8 cellular contexts compared by ENCODE assay signal in genomic region chr7:43758029-43758860, GRCh38. TPM values are rescaled to one million over a fixed set of nuclear protein-coding genes. Genes with fewer than 3 reads are reported as not detected.
DNase-seq lines count a peak whose midpoint lies in the region; ATAC-seq and TF ChIP-seq lines count a peak whose summit lies in the region.

Gene BLVRA (plus strand): TSS chr7:43758680. CDS start chr7:43771159, 12,479 bp downstream.

- peaks cover 19% of the 10 kb centered on the region for H3K27me3 Mint-ChIP-seq in activated T-cell treated with anti-CD3 and anti-CD28 coated beads, Interleukin-2, amount 50 U/mL, for 72 hours (ENCODE audit: low read depth)
- H3K27me3 Mint-ChIP-seq in naive thymus-derived CD8-positive, alpha-beta T cell = peaks cover 0 to 4% (median 0%) of the 10 kb centered on the region in 5 donors

- H4K20me1 ChIP-seq in OCI-LY1 (ENCODE audit: insufficient read depth, low read length) = no peaks in the 10 kb centered on the region

- peaks cover 59% of the 10 kb centered on the region for H3K4me1 Mint-ChIP-seq in activated T-cell treated with anti-CD3 and anti-CD28 coated beads, Interleukin-2, amount 50 U/mL, for 72 hours (ENCODE audit: low read depth)
- H3K4me1 Mint-ChIP-seq in naive thymus-derived CD8-positive, alpha-beta T cell = peaks cover 12 to 37% (median 32%) of the 10 kb centered on the region in 4 donors

- peaks cover 0 to 4% of the 10 kb centered on the region in 2 donors for H3K36me3 Mint-ChIP-seq in activated T-cell treated with anti-CD3 and anti-CD28 coated beads, Interleukin-2, amount 50 U/mL, for 72 hours (ENCODE audit: insufficient read depth in 2 of 2)
- no peaks in the 10 kb centered on the region for H3K36me3 Mint-ChIP-seq in naive thymus-derived CD8-positive, alpha-beta T cell

- ATAC-seq in HG02938 (IDR thresholded peaks at IDR 0.05; ENCODE audit: unreplicated experiment) = peak; percentile 63
- ATAC-seq in activated T-cell treated with anti-CD3 and anti-CD28 coated beads, Interleukin-2, amount 50 U/mL, for 72 hours (replicated peaks in 1 of 2) = peak; percentile 86 to 87
- ATAC-seq in naive thymus-derived CD8-positive, alpha-beta T cell = peak; percentile 78 to 87

- H3K9me3 ChIP-seq in OCI-LY1 (ENCODE audit: low read length) = no peaks in the 10 kb centered on the region

- no peaks in the 10 kb centered on the region for H3K9me2 ChIP-seq in OCI-LY1 (ENCODE audit: low read depth, low read length)

- H3K27me3 ChIP-seq in OCI-LY1 (ENCODE audit: insufficient read depth, low read length) = peaks cover 4% of the 10 kb centered on the region; the same call in 1 of the 2 replicates

- DNase-seq in SKM-1 treated with dmso at 0.1 percent for 144 hours (lab: John Stamatoyannopoulos, UW; ENCODE audit: unreplicated experiment) = peak; percentile 16
- DNase-seq in SKM-1 (lab: John Stamatoyannopoulos, UW; ENCODE audit: unreplicated experiment) = no peak
- DNase-seq in activated T-cell treated with anti-CD3 and anti-CD28 coated beads, Interleukin-2, amount 50 U/mL, for 72 hours = peak; percentile 80 to 85
- DNase-seq in fibroblast of gingiva (ENCODE audit: low read depth) = peak; percentile 45
- peak; percentile 49 to 82 (median 60) for DNase-seq in naive thymus-derived CD8-positive, alpha-beta T cell
- DNase-seq in stimulated activated naive CD4-positive, alpha-beta T cell treated with Interleukin-2 at 50 U/mL for 16 hours (lab: John Stamatoyannopoulos, UW) = peak; percentile 64

- peak within 1 kb of the TSS; percentile 81 for H3K4me2 ChIP-seq in OCI-LY1 (ENCODE audit: low read length)

- peak within 1 kb of the TSS; percentile 17 for H3K27ac Mint-ChIP-seq in activated T-cell treated with anti-CD3 and anti-CD28 coated beads, Interleukin-2, amount 50 U/mL, for 72 hours
- H3K27ac Mint-ChIP-seq in naive thymus-derived CD8-positive, alpha-beta T cell = peak within 1 kb of the TSS; percentile 67 to 93 (median 88)

- no peaks in the 10 kb centered on the region for H3K79me2 ChIP-seq in OCI-LY1 (ENCODE audit: insufficient read depth, low read length)

- no peaks in the 10 kb centered on the region for H3K9me3 Mint-ChIP-seq in activated T-cell treated with anti-CD3 and anti-CD28 coated beads, Interleukin-2, amount 50 U/mL, for 72 hours
- no peaks in the 10 kb centered on the region for H3K9me3 Mint-ChIP-seq in naive thymus-derived CD8-positive, alpha-beta T cell

- peak within 1 kb of the TSS; percentile 47; the same call in 1 of the 2 replicates for H3K9ac ChIP-seq in OCI-LY1 (ENCODE audit: low read length)

- no peak within 1 kb of the TSS for H3K27ac ChIP-seq in OCI-LY1 (ENCODE audit: low read depth, low read length, poor library complexity, severe bottlenecking)

- TF ChIP-seq CTCF in OCI-LY1 (IDR thresholded peaks at IDR 0.05; ENCODE audit: low read length) = no peak

- no peaks in the 10 kb centered on the region for H3F3A ChIP-seq in OCI-LY1 (ENCODE audit: insufficient read depth, low read length)

- no peaks in the 10 kb centered on the region for H3K36me3 ChIP-seq in OCI-LY1 (ENCODE audit: insufficient read depth, low read length)

- peaks cover 5% of the 10 kb centered on the region for H3K4me1 ChIP-seq in OCI-LY1 (ENCODE audit: insufficient read depth, low read length, severe bottlenecking)

- H2AFZ ChIP-seq in OCI-LY1 (ENCODE audit: low read length) = no peak within 1 kb of the TSS

- H3K4me3 Mint-ChIP-seq in activated T-cell treated with anti-CD3 and anti-CD28 coated beads, Interleukin-2, amount 50 U/mL, for 72 hours = peak within 1 kb of the TSS; percentile 79 to 83
- H3K4me3 Mint-ChIP-seq in naive thymus-derived CD8-positive, alpha-beta T cell = peak within 1 kb of the TSS; percentile 61 to 94 (median 88)

- POLR2A ChIA-PET in naive thymus-derived CD8-positive, alpha-beta T cell (lab: Charles Lee) = interaction anchor here (1.0 to 1.2 kb wide), 4 partner anchors 13 to 176 kb away, joined by 3 to 12 read pairs (median 3); partner anchors contain the start of genes COA1 and STK17A

- H3K4me3 ChIP-seq in OCI-LY1 (ENCODE audit: low read depth, low read length, poor library complexity, severe bottlenecking) = peak within 1 kb of the TSS; percentile 65

RNA-seq across cellular contexts. Expression of gene BLVRA, which starts in this region (rescaled TPM):
- total RNA-seq in activated T-cell treated with anti-CD3 and anti-CD28 coated beads, Interleukin-2, amount 50 U/mL, for 72 hours = 10 to 100 TPM; 29.8 to 36.1 TPM
- 10 to 100 TPM in 1 of 2 experiments, 1 to 10 TPM in 1; 9.6 to 13.5 TPM for total RNA-seq in naive thymus-derived CD8-positive, alpha-beta T cell
- 10 to 100 TPM; 17.8 to 33.8 (median 20.2) TPM for polyA plus RNA-seq in naive thymus-derived CD8-positive, alpha-beta T cell
